ENCODE assay signal across 8 cellular contexts in the genomic region with DNA sequence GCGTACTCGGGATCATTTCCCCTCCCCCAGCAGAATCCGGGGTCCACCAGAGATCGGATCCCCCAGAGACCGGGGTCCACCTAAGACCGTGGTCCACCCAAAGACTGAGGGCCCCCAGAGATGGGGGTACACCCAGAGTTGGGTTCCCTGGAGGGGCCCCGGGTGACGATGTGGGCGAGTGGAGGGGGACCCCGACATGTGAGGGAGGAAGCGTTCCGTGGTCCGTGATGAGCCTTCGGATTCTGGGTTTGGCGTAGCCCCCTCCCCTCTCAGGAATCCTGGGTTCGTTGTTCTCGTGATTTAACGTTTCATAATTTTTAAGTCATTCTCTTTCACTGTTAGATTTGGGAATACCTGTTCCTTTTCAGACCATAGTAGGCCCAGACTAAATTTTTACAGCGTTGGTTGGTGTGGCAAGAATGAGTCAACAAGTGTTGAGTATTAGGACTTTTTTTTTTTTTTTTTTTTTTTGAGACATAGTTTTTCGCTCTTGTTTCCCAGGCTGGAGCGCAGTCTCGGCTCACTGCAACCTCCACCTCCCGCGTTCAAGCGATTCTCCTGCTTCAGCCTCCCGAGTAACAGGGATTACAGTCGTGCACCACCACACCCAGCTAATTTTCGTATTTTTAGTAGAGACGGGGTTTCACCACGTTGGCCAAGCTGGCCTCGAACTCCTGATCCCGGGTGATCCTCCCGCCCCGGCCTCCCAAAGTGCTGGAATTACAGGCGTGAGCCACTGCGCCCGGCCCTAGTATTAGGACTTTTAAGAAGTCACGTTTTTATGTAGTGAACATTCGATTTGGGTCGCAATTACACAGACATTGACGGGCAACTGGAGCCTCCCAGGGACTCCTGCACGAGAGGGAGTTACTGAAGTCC. TPM values are rescaled to one million over a fixed set of nuclear protein-coding genes. Genes with fewer than 3 reads are reported as not detected.
DNase-seq lines count a peak whose midpoint lies in the region; ATAC-seq and TF ChIP-seq lines count a peak whose summit lies in the region.

No MANE protein-coding gene starts in this region.

- peak overlapping the region; percentile 77 to 100 (median 95) for H3K4me3 ChIP-seq in esophagus squamous epithelium

- no peaks in the 10 kb centered on the region for H3K27me3 ChIP-seq in esophagus squamous epithelium

- 21 to 33% methylated on average over 25 to 36 of the region's 42 CpGs for WGBS in esophagus squamous epithelium, 2 donors

- no peak for TF ChIP-seq CTCF in CD14-positive monocyte (IDR thresholded peaks at IDR 0.05)
- no peak for TF ChIP-seq CTCF in esophagus squamous epithelium (IDR thresholded peaks at IDR 0.05)
- no peak for TF ChIP-seq CTCF in osteocyte (IDR thresholded peaks at IDR 0.05)

- peak overlapping the region; percentile 95 to 99 (median 96) for H3K27ac ChIP-seq in esophagus squamous epithelium

- H3K9me3 Mint-ChIP-seq in CD14-positive monocyte, result no peaks in the 10 kb centered on the region
- no peaks in the 10 kb centered on the region for H3K9me3 Mint-ChIP-seq in osteocyte (ENCODE audit: unreplicated experiment)

- no peak for TF ChIP-seq POLR2A in esophagus squamous epithelium (IDR thresholded peaks at IDR 0.05)

- H3K27me3 Mint-ChIP-seq in CD14-positive monocyte (ENCODE audit: low read depth in 3 of 3), result peaks cover 0 to 2% (median 1%) of the 10 kb centered on the region in 3 donors
- H3K27me3 Mint-ChIP-seq in osteocyte (ENCODE audit: unreplicated experiment), result no peaks in the 10 kb centered on the region

- no peaks in the 10 kb centered on the region for H3K9me3 ChIP-seq in esophagus squamous epithelium

- H3K4me1 Mint-ChIP-seq in CD14-positive monocyte, result peaks cover 27% of the 10 kb centered on the region
- H3K4me1 Mint-ChIP-seq in osteocyte (ENCODE audit: unreplicated experiment), result peaks cover 31% of the 10 kb centered on the region

- peaks cover 14 to 48% (median 30%) of the 10 kb centered on the region in 3 donors for H3K4me1 ChIP-seq in esophagus squamous epithelium

- peaks cover 24 to 35% of the 10 kb centered on the region in 2 donors for H3K36me3 Mint-ChIP-seq in CD14-positive monocyte
- peaks cover 6% of the 10 kb centered on the region for H3K36me3 Mint-ChIP-seq in osteocyte (ENCODE audit: unreplicated experiment)

- H3K4me3 Mint-ChIP-seq in CD14-positive monocyte (peak overlapping the region; percentile 84 to 90), osteocyte (ENCODE audit: unreplicated experiment) (peak overlapping the region; percentile 92)

- intact Hi-C loops in CD14-positive monocyte (cut with micrococcal nuclease), result loop anchor here (5.0 kb wide), 3 partner anchors 57 to 68 kb away; a partner anchor contains a TSS
- intact Hi-C loops in esophagus squamous epithelium (cut with DNase I), result no loop called here

- ATAC-seq in GM21619 (IDR thresholded peaks at IDR 0.05; ENCODE audit: unreplicated experiment) (peak; percentile 2), SK-N-SH treated with all-trans-retinoic acid at 6 μM for 48 hours (peak; percentile 11), esophagus mucosa (no peak), GM18519 (IDR thresholded peaks at IDR 0.05; ENCODE audit: low FRiP score, unreplicated experiment) (no peak)

- H3K36me3 ChIP-seq in esophagus squamous epithelium, result peaks cover 0 to 18% (median 11%) of the 10 kb centered on the region in 3 donors

- H3K27ac Mint-ChIP-seq in CD14-positive monocyte (peak overlapping the region; percentile 91 to 96 (median 92)), osteocyte (ENCODE audit: unreplicated experiment) (peak overlapping the region; percentile 93)

- no peak for DNase-seq in CD14-positive monocyte (ENCODE audit: low spot score)
- no peak for DNase-seq in esophagus squamous epithelium (lab: John Stamatoyannopoulos, UW)
- DNase-seq in osteocyte (ENCODE audit: extremely low spot score, unreplicated experiment), result no peak
- DNase-seq in NCI-H526 treated with DMSO at 0.1 percent for 48 hours (lab: John Stamatoyannopoulos, UW), result no peak

TF ChIP-seq in SK-N-SH treated with all-trans-retinoic acid at 6 μM for 48 hours, 23 proteins besides CTCF, POLR2A, EP300 and RAD21 (continues in another document):
- TF ChIP-seq, protein P1, sequence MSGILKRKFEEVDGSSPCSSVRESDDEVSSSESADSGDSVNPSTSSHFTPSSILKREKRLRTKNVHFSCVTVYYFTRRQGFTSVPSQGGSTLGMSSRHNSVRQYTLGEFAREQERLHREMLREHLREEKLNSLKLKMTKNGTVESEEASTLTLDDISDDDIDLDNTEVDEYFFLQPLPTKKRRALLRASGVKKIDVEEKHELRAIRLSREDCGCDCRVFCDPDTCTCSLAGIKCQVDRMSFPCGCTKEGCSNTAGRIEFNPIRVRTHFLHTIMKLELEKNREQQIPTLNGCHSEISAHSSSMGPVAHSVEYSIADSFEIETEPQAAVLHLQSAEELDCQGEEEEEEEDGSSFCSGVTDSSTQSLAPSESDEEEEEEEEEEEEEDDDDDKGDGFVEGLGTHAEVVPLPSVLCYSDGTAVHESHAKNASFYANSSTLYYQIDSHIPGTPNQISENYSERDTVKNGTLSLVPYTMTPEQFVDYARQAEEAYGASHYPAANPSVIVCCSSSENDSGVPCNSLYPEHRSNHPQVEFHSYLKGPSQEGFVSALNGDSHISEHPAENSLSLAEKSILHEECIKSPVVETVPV (CRISPR knock-in tag; IDR thresholded peaks at IDR 0.05), result no peak
- TF ChIP-seq ZNF8 (CRISPR knock-in tag; IDR thresholded peaks at IDR 0.05) (no peak), ZC3H10 (CRISPR knock-in tag; IDR thresholded peaks at IDR 0.05) (no peak), ZNF565 (CRISPR knock-in tag; conservative IDR thresholded peaks at IDR 0.05; ENCODE audit: low read depth) (no peak), CSDC2 (CRISPR knock-in tag; IDR thresholded peaks at IDR 0.05) (no peak), OSR1 (CRISPR knock-in tag; IDR thresholded peaks at IDR 0.05) (no peak), ZNF70 (CRISPR knock-in tag; IDR thresholded peaks at IDR 0.05) (no peak), ARNTL (CRISPR knock-in tag; IDR thresholded peaks at IDR 0.05; ENCODE audit: borderline replicate concordance, low read depth) (no peak), ISL1 (CRISPR knock-in tag; IDR thresholded peaks at IDR 0.05) (no peak), BACH2 (CRISPR knock-in tag; IDR thresholded peaks at IDR 0.05; ENCODE audit: borderline replicate concordance) (no peak)
- TF ChIP-seq, protein P2, sequence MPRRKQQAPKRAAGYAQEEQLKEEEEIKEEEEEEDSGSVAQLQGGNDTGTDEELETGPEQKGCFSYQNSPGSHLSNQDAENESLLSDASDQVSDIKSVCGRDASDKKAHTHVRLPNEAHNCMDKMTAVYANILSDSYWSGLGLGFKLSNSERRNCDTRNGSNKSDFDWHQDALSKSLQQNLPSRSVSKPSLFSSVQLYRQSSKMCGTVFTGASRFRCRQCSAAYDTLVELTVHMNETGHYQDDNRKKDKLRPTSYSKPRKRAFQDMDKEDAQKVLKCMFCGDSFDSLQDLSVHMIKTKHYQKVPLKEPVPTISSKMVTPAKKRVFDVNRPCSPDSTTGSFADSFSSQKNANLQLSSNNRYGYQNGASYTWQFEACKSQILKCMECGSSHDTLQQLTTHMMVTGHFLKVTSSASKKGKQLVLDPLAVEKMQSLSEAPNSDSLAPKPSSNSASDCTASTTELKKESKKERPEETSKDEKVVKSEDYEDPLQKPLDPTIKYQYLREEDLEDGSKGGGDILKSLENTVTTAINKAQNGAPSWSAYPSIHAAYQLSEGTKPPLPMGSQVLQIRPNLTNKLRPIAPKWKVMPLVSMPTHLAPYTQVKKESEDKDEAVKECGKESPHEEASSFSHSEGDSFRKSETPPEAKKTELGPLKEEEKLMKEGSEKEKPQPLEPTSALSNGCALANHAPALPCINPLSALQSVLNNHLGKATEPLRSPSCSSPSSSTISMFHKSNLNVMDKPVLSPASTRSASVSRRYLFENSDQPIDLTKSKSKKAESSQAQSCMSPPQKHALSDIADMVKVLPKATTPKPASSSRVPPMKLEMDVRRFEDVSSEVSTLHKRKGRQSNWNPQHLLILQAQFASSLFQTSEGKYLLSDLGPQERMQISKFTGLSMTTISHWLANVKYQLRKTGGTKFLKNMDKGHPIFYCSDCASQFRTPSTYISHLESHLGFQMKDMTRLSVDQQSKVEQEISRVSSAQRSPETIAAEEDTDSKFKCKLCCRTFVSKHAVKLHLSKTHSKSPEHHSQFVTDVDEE (CRISPR knock-in tag; IDR thresholded peaks at IDR 0.05), result no peak
- TF ChIP-seq, protein P3, sequence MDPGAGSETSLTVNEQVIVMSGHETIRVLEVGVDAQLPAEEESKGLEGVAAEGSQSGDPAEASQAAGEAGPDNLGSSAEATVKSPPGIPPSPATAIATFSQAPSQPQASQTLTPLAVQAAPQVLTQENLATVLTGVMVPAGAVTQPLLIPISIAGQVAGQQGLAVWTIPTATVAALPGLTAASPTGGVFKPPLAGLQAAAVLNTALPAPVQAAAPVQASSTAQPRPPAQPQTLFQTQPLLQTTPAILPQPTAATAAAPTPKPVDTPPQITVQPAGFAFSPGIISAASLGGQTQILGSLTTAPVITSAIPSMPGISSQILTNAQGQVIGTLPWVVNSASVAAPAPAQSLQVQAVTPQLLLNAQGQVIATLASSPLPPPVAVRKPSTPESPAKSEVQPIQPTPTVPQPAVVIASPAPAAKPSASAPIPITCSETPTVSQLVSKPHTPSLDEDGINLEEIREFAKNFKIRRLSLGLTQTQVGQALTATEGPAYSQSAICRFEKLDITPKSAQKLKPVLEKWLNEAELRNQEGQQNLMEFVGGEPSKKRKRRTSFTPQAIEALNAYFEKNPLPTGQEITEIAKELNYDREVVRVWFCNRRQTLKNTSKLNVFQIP (CRISPR knock-in tag; IDR thresholded peaks at IDR 0.05; ENCODE audit: borderline replicate concordance, low read depth), result no peak
- TF ChIP-seq, protein P4, sequence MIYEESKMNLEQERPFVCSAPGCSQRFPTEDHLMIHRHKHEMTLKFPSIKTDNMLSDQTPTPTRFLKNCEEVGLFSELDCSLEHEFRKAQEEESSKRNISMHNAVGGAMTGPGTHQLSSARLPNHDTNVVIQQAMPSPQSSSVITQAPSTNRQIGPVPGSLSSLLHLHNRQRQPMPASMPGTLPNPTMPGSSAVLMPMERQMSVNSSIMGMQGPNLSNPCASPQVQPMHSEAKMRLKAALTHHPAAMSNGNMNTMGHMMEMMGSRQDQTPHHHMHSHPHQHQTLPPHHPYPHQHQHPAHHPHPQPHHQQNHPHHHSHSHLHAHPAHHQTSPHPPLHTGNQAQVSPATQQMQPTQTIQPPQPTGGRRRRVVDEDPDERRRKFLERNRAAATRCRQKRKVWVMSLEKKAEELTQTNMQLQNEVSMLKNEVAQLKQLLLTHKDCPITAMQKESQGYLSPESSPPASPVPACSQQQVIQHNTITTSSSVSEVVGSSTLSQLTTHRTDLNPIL (CRISPR knock-in tag; IDR thresholded peaks at IDR 0.05; ENCODE audit: low read depth), result no peak

RNA-seq across cellular contexts. Expression of a gene that starts 0.7 kb away (rescaled TPM):
- 10 to 100 TPM in 1 of 2 donors, 1 to 10 TPM in 1; 9.9 to 12.2 TPM for polyA plus RNA-seq in CD14-positive monocyte
- total RNA-seq in esophagus squamous epithelium (10 to 100 TPM; 10.2 to 35.1 (median 23.1) TPM), osteocyte (47.7 and 53.7 TPM in 2 replicates), esophagus mucosa (29.6 TPM)

RNA-seq across cellular contexts. Expression of a gene that starts 36.8 kb away (rescaled TPM):
- polyA plus RNA-seq in CD14-positive monocyte, result not detected
- total RNA-seq in esophagus squamous epithelium (not detected), osteocyte (not detected in 2 replicates), esophagus mucosa (not detected)

RNA-seq across cellular contexts. Expression of a gene that starts 57.4 kb away (rescaled TPM):
- polyA plus RNA-seq in CD14-positive monocyte, result 10 to 100 TPM; 17.2 to 33.0 TPM
- total RNA-seq in esophagus squamous epithelium (10 to 100 TPM; 32.7 to 75.5 (median 63.4) TPM), osteocyte (79.6 and 80.9 TPM in 2 replicates), esophagus mucosa (78.9 TPM)

Comparison
In these comparisons a context has a peak if more than half of its experiments do, and no peak if none do; other contexts are left out.
1. ATAC-seq: peak in GM21619 (single experiment) and SK-N-SH treated with all-trans-retinoic acid at 6 μM for 48 hours (single experiment); none in esophagus mucosa (single experiment) and GM18519 (single experiment).